In the genomic region with DNA sequence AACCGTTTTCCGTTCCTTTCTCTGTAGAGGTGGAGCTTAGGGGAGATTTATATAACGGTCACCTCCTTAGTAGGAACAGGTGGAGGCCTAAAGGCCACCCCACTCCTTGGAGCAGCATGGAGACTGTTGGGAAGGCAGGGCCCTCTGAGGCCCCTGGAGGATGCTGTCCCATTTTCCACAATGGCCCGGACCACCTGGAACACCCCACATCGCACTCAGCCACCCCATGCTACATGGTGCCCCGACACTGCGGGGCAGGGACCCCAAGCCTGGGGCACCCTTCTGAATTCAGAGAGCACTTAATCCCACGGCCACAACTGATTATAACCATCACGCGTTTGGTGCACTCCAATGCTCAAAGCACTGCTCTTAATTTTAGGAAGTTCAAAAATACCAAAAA, we compare ENCODE assay signal across 30 cellular contexts.
"Had no signal": no experiment of that assay in that cellular context is flagged by ENCODE, and none has a peak within 500 bp of the region (broad histone marks: within the 10 kb centered on the region; RNA-seq: fewer than 3 reads in every experiment).

No MANE protein-coding gene starts in this region.

- H3K4me3 ChIP-seq: colonic mucosa, gastrocnemius medialis, heart left ventricle, hepatocyte, neural progenitor cell, prostate gland, right atrium auricular region, skin epidermis, suprapubic skin, transverse colon, upper lobe of right lung, uterus had no signal

- H3K27ac ChIP-seq: colonic mucosa, epithelial cell of prostate, gastrocnemius medialis, heart left ventricle, hepatocyte, neural progenitor cell, parathyroid adenoma, prostate gland, right atrium auricular region, skin epidermis, suprapubic skin, transverse colon, upper lobe of right lung, uterus had no signal

- H3K4me1 Mint-ChIP-seq: endodermal cell had no signal

- H3K36me3 Mint-ChIP-seq: stimulated activated naive B cell treated with anti-CD40 and anti-IgM and Interleukin-4, amounts not matched to agents 10 μg/mL and 1 μg/mL and 100 μg/mL, for 72 hours had no signal

- H3K9me3 ChIP-seq: colonic mucosa, gastrocnemius medialis, heart left ventricle, prostate gland, right atrium auricular region, suprapubic skin, transverse colon, upper lobe of right lung, uterus had no signal

- H3K4me3 Mint-ChIP-seq: dendritic cell treated with granulocyte-macrophage colony-stimulating factor and Interleukin-4, amounts not matched to agents 40 ng/mL and 50 ng/mL, for 4 days; endodermal cell; naive thymus-derived CD4-positive, alpha-beta T cell; nephron; neural progenitor cell; stimulated activated naive B cell treated with anti-CD40 and anti-IgM and Interleukin-4, amounts not matched to agents 10 μg/mL and 1 μg/mL and 100 μg/mL, for 72 hours; stimulated activated naive CD8-positive, alpha-beta T cell treated with anti-CD3 and anti-CD28 coated beads, Interleukin-15, Interleukin-2, amounts not matched to agents 100 ng/mL and 50 ng/mL, for 24 hours had no signal

- H3K36me3 ChIP-seq: colonic mucosa, gastrocnemius medialis, heart left ventricle, neural progenitor cell, prostate gland, right atrium auricular region, suprapubic skin, transverse colon, upper lobe of right lung, uterus had no signal

- H3K9me3 Mint-ChIP-seq: dendritic cell treated with granulocyte-macrophage colony-stimulating factor and Interleukin-4, amounts not matched to agents 40 ng/mL and 50 ng/mL, for 4 days; endodermal cell; naive thymus-derived CD4-positive, alpha-beta T cell; nephron; neural progenitor cell; stimulated activated naive B cell treated with anti-CD40 and anti-IgM and Interleukin-4, amounts not matched to agents 10 μg/mL and 1 μg/mL and 100 μg/mL, for 72 hours; stimulated activated naive CD8-positive, alpha-beta T cell treated with anti-CD3 and anti-CD28 coated beads, Interleukin-15, Interleukin-2, amounts not matched to agents 100 ng/mL and 50 ng/mL, for 24 hours had no signal

- H3K4me1 ChIP-seq: colonic mucosa, gastrocnemius medialis, heart left ventricle, neural progenitor cell, parathyroid adenoma, prostate gland, right atrium auricular region, transverse colon had no signal

- H3K27ac Mint-ChIP-seq: dendritic cell treated with granulocyte-macrophage colony-stimulating factor and Interleukin-4, amounts not matched to agents 40 ng/mL and 50 ng/mL, for 4 days; endodermal cell; naive thymus-derived CD4-positive, alpha-beta T cell; nephron; neural progenitor cell; stimulated activated naive B cell treated with anti-CD40 and anti-IgM and Interleukin-4, amounts not matched to agents 10 μg/mL and 1 μg/mL and 100 μg/mL, for 72 hours; stimulated activated naive CD8-positive, alpha-beta T cell treated with anti-CD3 and anti-CD28 coated beads, Interleukin-15, Interleukin-2, amounts not matched to agents 100 ng/mL and 50 ng/mL, for 24 hours had no signal

- ATAC-seq: esophagus mucosa; gastrocnemius medialis; heart left ventricle; left cardiac atrium; left ventricle myocardium superior; naive thymus-derived CD4-positive, alpha-beta T cell; stimulated activated naive B cell treated with anti-CD40 and anti-IgM and Interleukin-4, amounts not matched to agents 10 μg/mL and 1 μg/mL and 100 μg/mL, for 72 hours; upper lobe of right lung had no signal

- H3K27me3 ChIP-seq: colonic mucosa, gastrocnemius medialis, hepatocyte, neural progenitor cell, right atrium auricular region, suprapubic skin, transverse colon, upper lobe of right lung, uterus had no signal

- DNase-seq: colonic mucosa; effector CD8-positive, alpha-beta T cell; endodermal cell; foreskin fibroblast; gastrocnemius medialis; heart left ventricle; kidney; left cardiac atrium; left ventricle myocardium superior; mesenchymal stem cell; midbrain; naive thymus-derived CD4-positive, alpha-beta T cell; stimulated activated CD4-positive, alpha-beta T cell treated with anti-CD3 and anti-CD28 coated beads, Interleukin-15, amount 100 ng/mL, for 24 hours; stimulated activated CD4-positive, alpha-beta T cell treated with anti-CD3 and anti-CD28 coated beads, Interleukin-2, amount 100 ng/mL, for 48 hours; stimulated activated naive B cell treated with anti-CD40 and anti-IgM and Interleukin-4, amounts not matched to agents 10 μg/mL and 1 μg/mL and 100 μg/mL, for 72 hours; transverse colon; upper lobe of right lung; uterus had no signal
